In the genomic region with DNA sequence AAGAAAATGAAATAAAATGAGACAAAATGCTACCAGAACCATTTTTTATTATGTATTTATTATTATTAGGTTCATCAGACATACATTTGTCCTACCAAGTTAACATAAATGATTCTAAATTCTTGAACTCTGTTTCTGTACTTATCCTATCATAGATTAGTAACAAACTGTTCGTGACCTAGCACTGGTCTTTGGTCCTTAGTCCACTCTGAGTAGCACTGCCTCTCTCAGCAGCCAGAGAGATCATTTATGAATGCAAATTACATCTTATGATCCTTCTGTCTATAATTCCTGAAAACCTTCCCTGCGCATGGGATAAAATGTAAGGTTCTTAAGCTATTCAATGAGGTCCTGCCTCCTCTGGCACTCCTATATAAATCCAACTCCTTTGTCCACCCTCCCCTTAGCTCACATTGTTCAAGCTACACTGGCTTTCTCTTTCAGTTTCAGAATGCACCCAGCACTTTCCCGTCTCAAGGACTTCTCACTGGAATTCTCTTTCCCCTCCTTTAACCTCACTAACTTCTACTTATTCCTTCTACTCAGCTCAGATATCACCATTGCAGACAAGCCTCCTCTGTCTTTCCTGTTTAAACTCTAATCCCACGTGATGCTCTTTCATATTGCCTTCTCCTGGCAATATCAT, we compare ENCODE assay signal across 12 cellular contexts. TPM values are rescaled to one million over a fixed set of nuclear protein-coding genes. Genes with fewer than 3 reads are reported as not detected.
A peak's percentile ranks its signal among the peaks of the same experiment; 100 is the strongest.
DNase-seq lines count a peak whose midpoint lies in the region; ATAC-seq, FAIRE-seq and TF ChIP-seq lines count a peak whose summit lies in the region.
"Had no signal": no experiment of that assay in that cellular context is flagged by ENCODE, and none has a peak within 500 bp of the region (broad histone marks: within the 10 kb centered on the region; RNA-seq: fewer than 3 reads in every experiment).

No MANE protein-coding gene starts in this region.

- no peaks in the 10 kb centered on the region for H3K36me3 ChIP-seq in thoracic aorta

- H3K4me3 ChIP-seq in thoracic aorta, result peak overlapping the region; percentile 65

- H3K27me3 ChIP-seq in thoracic aorta (replicated peaks; ENCODE audit: insufficient read depth), result no peaks in the 10 kb centered on the region

- no peak for TF ChIP-seq CTCF in thoracic aorta (IDR thresholded peaks at IDR 0.05)

- H3K9me3 ChIP-seq in thoracic aorta, result no peaks in the 10 kb centered on the region

- H3K27ac ChIP-seq in thoracic aorta, result peak overlapping the region; percentile 65 to 66

- ATAC-seq in thoracic aorta (ENCODE audit: insufficient number of reproducible peaks, low FRiP score, low read depth) (peak; percentile 73), HG02885 (IDR thresholded peaks at IDR 0.05; ENCODE audit: poor library complexity, unreplicated experiment) (no peak), HG03025 (IDR thresholded peaks at IDR 0.05; ENCODE audit: low FRiP score, unreplicated experiment) (no peak)

- no peak for FAIRE-seq in frontal cortex (lab: Jason Lieb, UNC)
- FAIRE-seq: bronchial epithelial cell, H54 had no signal

- DNase-seq in NCI-H748 (lab: John Stamatoyannopoulos, UW; ENCODE audit: unreplicated experiment) (peak; percentile 14), NCI-H748 treated with DMSO at 0.1 percent for 48 hours (lab: John Stamatoyannopoulos, UW) (no peak), NAMALWA (ENCODE audit: low spot score) (peak; percentile 2), glomerular visceral epithelial cell (ENCODE audit: extremely low spot score) (peak; percentile 20), thoracic aorta (ENCODE audit: low spot score) (no peak), frontal cortex (ENCODE audit: low spot score in 2 of 2) (no peak)
- DNase-seq: 8988T; activated CD4-positive, alpha-beta T cell treated with anti-CD3 and anti-CD28 coated beads for 4 hours had no signal

- peaks cover 0 to 16% of the 10 kb centered on the region in 2 donors for H3K4me1 ChIP-seq in thoracic aorta (ENCODE audit: control insufficient read depth in 1 of 2, low read depth in 2 of 2)

RNA-seq across cellular contexts. Expression of a gene that starts 17.1 kb away (rescaled TPM):
- total RNA-seq in thoracic aorta (10 to 100 TPM in 1 of 2 donors, 1 to 10 TPM in 1; 6.1 to 12.5 TPM), frontal cortex (46.9 TPM)
- total RNA-seq: bronchial epithelial cell had no signal

Comparison
In these comparisons a context has a peak if more than half of its experiments do, and no peak if none do; other contexts are left out.
1. DNase-seq: peak in NCI-H748 (single experiment), NAMALWA (single experiment) and glomerular visceral epithelial cell (single experiment); none in NCI-H748 treated with DMSO at 0.1 percent for 48 hours (single experiment), thoracic aorta (single experiment) and frontal cortex (0 of 2).